ENCODE assay signal across 20 cellular contexts in genomic region chr13:33862006-33862405, GRCh38.
"Had no signal": no experiment of that assay in that cellular context is flagged by ENCODE, and none has a peak within 500 bp of the region (broad histone marks: within the 10 kb centered on the region; RNA-seq: fewer than 3 reads in every experiment).

No MANE protein-coding gene starts in this region.

- H3K4me1 ChIP-seq: spleen had no signal

- H3K27me3 ChIP-seq: cardiac muscle cell, dorsolateral prefrontal cortex, foreskin keratinocyte, spleen had no signal

- H3K27ac ChIP-seq: cardiac muscle cell, dorsolateral prefrontal cortex, epithelial cell of prostate, foreskin keratinocyte, spleen, thoracic aorta had no signal

- H3K36me3 ChIP-seq: cardiac muscle cell, spleen, thoracic aorta had no signal

- H3K4me3 ChIP-seq: cardiac muscle cell, dorsolateral prefrontal cortex, lung, spleen, thoracic aorta had no signal

- FAIRE-seq: colon, kidney had no signal

- H3K9me3 ChIP-seq: spleen, thoracic aorta had no signal

- DNase-seq: activated B cell treated with CpG ODN at 0.5 μM for 24 hours; activated CD4-positive, alpha-beta memory T cell treated with anti-CD3 and anti-CD28 coated beads for 36 hours; activated CD4-positive, alpha-beta T cell treated with anti-CD3 and anti-CD28 coated beads for 4 hours; activated naive CD4-positive, alpha-beta T cell; activated naive CD8-positive, alpha-beta T cell treated with anti-CD3 and anti-CD28 coated beads, Interleukin-2, amount 10 ng/mL, durations not matched to agents 7 days and 5 days; amygdala; dorsolateral prefrontal cortex; head of caudate nucleus; kidney; occipital lobe; posterior cingulate gyrus; spleen; stimulated activated naive B cell treated with anti-CD40 and anti-IgM and Interleukin-4, amounts not matched to agents 10 μg/mL and 1 μg/mL and 100 μg/mL, for 72 hours; T-helper 9 cell had no signal
